In the genomic region with DNA sequence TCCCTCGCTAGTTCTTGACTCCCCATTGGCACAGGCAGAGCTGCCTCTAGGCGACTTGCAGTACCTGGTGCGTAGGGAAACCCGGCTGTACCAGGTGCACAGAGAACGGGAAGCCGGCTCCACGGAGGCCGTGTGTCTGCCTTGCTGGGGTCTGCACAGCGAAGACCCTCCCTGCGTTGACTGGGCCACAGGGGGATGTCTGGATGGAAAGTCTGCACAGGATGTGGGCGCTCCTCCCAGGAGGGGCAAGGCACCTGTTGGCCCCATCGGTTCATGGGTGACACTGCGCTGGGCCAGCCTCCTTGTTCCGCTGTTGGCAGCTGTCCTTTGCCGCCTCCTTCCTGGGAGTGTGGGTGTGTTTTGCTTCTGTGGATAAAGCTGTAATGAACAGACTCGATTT, we compare ENCODE assay signal across 16 cellular contexts.
DNase-seq lines count a peak whose midpoint lies in the region; ATAC-seq lines count a peak whose summit lies in the region.
"Had no signal": no experiment of that assay in that cellular context is flagged by ENCODE, and none has a peak within 500 bp of the region (broad histone marks: within the 10 kb centered on the region; RNA-seq: fewer than 3 reads in every experiment).

No MANE protein-coding gene starts in this region.

- H3K36me3 Mint-ChIP-seq in stimulated activated naive B cell treated with anti-CD40 and anti-IgM and Interleukin-4, amounts not matched to agents 10 μg/mL and 1 μg/mL and 100 μg/mL, for 72 hours, result no peaks in the 10 kb centered on the region

- H3K4me2 ChIP-seq in BLaER1, result peak overlapping the region; percentile 89

- H3K4me1 ChIP-seq in BLaER1, result peaks cover 60% of the 10 kb centered on the region

- peak overlapping the region; percentile 63; the same call in 1 of the 2 replicates for H3K27ac ChIP-seq in BLaER1
- H3K27ac ChIP-seq: GM23248 had no signal

- H3K4me3 Mint-ChIP-seq in stimulated activated naive B cell treated with anti-CD40 and anti-IgM and Interleukin-4, amounts not matched to agents 10 μg/mL and 1 μg/mL and 100 μg/mL, for 72 hours, result no peak overlapping the region
- H3K4me3 Mint-ChIP-seq: CD4-positive, alpha-beta T cell; H9 had no signal

- no peak for ATAC-seq in left lobe of liver
- ATAC-seq in stimulated activated naive B cell treated with anti-CD40 and anti-IgM and Interleukin-4, amounts not matched to agents 10 μg/mL and 1 μg/mL and 100 μg/mL, for 72 hours (replicated peaks), result no peak
- ATAC-seq: GM12878 had no signal

- H3K9me3 Mint-ChIP-seq in stimulated activated naive B cell treated with anti-CD40 and anti-IgM and Interleukin-4, amounts not matched to agents 10 μg/mL and 1 μg/mL and 100 μg/mL, for 72 hours, result peaks cover 2 to 4% of the 10 kb centered on the region in 2 donors

- peaks cover 38% of the 10 kb centered on the region for H3K9me3 ChIP-seq in BLaER1

- peaks cover 8 to 12% of the 10 kb centered on the region in 2 donors for H3K4me1 Mint-ChIP-seq in stimulated activated naive B cell treated with anti-CD40 and anti-IgM and Interleukin-4, amounts not matched to agents 10 μg/mL and 1 μg/mL and 100 μg/mL, for 72 hours
- H3K4me1 Mint-ChIP-seq: H9 had no signal

- H3K27ac Mint-ChIP-seq in stimulated activated naive B cell treated with anti-CD40 and anti-IgM and Interleukin-4, amounts not matched to agents 10 μg/mL and 1 μg/mL and 100 μg/mL, for 72 hours, result peak overlapping the region; percentile 1
- H3K27ac Mint-ChIP-seq: CD4-positive, alpha-beta T cell; H9 had no signal

- peak overlapping the region; percentile 59; the same call in 1 of the 2 replicates for H3K9ac ChIP-seq in BLaER1
- H3K9ac ChIP-seq: GM23248 had no signal

- H3K27me3 ChIP-seq in BLaER1, result no peaks in the 10 kb centered on the region

- H3K4me3 ChIP-seq in BLaER1, result peak overlapping the region; percentile 34; the same call in 1 of the 2 replicates
- H3K4me3 ChIP-seq in Jurkat, Clone E6-1 (ENCODE audit: low read length), result no peak overlapping the region
- H3K4me3 ChIP-seq: GM12878, GM23248 had no signal

- DNase-seq in Jurkat, Clone E6-1 (ENCODE audit: low read depth, low spot score), result peak; percentile 45
- peak; percentile 30 for DNase-seq in left lobe of liver (ENCODE audit: low spot score)
- DNase-seq in stimulated activated naive B cell treated with anti-CD40 and anti-IgM and Interleukin-4, amounts not matched to agents 10 μg/mL and 1 μg/mL and 100 μg/mL, for 72 hours, result no peak
- no peak for DNase-seq in activated CD8-positive, alpha-beta memory T cell treated with anti-CD3 and anti-CD28 coated beads for 24 hours
- no peak for DNase-seq in activated naive CD4-positive, alpha-beta T cell treated with Interleukin-2 at 50 U/mL for 16 hours
- DNase-seq in activated CD4-positive, CD25-positive, alpha-beta regulatory T cell (lab: John Stamatoyannopoulos, UW), result no peak
- DNase-seq: 8988T; AML-193; C1 segment of cervical spinal cord; Calu3; CD4-positive, alpha-beta T cell; DMS 273 treated with DMSO at 0.1 percent for 48 hours; GM23248; H9 had no signal

- peaks cover 30 to 31% of the 10 kb centered on the region in 2 donors for H3K27me3 Mint-ChIP-seq in stimulated activated naive B cell treated with anti-CD40 and anti-IgM and Interleukin-4, amounts not matched to agents 10 μg/mL and 1 μg/mL and 100 μg/mL, for 72 hours

- H3K36me3 ChIP-seq in BLaER1, result no peaks in the 10 kb centered on the region

- no peaks in the 10 kb centered on the region for H4K20me1 ChIP-seq in BLaER1

Comparison
In these comparisons a context has a peak if more than half of its experiments do, and no peak if none do; other contexts are left out.
1. DNase-seq: peak in Jurkat, Clone E6-1 (single experiment) and left lobe of liver (single experiment); none in stimulated activated naive B cell treated with anti-CD40 and anti-IgM and Interleukin-4, amounts not matched to agents 10 μg/mL and 1 μg/mL and 100 μg/mL, for 72 hours (single experiment), activated CD8-positive, alpha-beta memory T cell treated with anti-CD3 and anti-CD28 coated beads for 24 hours (single experiment), activated naive CD4-positive, alpha-beta T cell treated with Interleukin-2 at 50 U/mL for 16 hours (single experiment) and activated CD4-positive, CD25-positive, alpha-beta regulatory T cell (0 of 4).